In the genomic region with DNA sequence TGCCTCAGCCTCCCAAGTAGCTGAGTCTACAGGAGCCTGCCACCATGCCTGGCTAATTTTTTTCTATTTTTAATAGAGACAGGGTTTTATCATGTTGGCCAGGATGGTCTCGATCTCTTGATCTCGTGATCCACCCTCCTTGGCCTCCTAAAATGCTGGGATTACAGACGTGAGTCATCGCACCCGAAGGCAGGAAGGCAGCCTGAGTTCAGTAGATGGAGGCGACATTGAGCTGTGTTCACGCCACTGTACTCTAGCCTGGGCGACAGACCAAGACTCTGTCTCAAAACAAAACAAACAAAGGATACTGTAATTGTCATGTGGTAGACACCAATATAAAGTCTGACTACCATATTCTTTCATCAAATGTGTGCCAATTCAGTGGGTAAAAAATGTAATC, we compare ENCODE assay signal across 20 cellular contexts.
"Had no signal": no experiment of that assay in that cellular context is flagged by ENCODE, and none has a peak within 500 bp of the region (broad histone marks: within the 10 kb centered on the region; RNA-seq: fewer than 3 reads in every experiment).

No MANE protein-coding gene starts in this region.

- ATAC-seq: gastroesophageal sphincter; left cardiac atrium; right lobe of liver; stimulated activated effector memory CD8-positive, alpha-beta T cell treated with anti-CD3 and anti-CD28 coated beads, Interleukin-12 subunit alpha, Interleukin-12 subunit beta, amount 100 ng/mL, for 72 hours; stimulated activated naive CD8-positive, alpha-beta T cell treated with anti-CD3 and anti-CD28 coated beads, Interleukin-15, amount 100 ng/mL, for 72 hours had no signal

- H3K36me3 ChIP-seq: colonic mucosa, esophagus squamous epithelium, gastroesophageal sphincter, right lobe of liver, suprapubic skin, transverse colon, uterus had no signal

- H3K4me3 ChIP-seq: colonic mucosa, esophagus squamous epithelium, gastroesophageal sphincter, right lobe of liver, skin epidermis, suprapubic skin, transverse colon, uterus had no signal

- H3K27ac ChIP-seq: colonic mucosa, esophagus squamous epithelium, gastroesophageal sphincter, right lobe of liver, skin epidermis, suprapubic skin, transverse colon, uterus had no signal

- H3K4me1 ChIP-seq: colonic mucosa, esophagus squamous epithelium, gastroesophageal sphincter, right lobe of liver, suprapubic skin, transverse colon, uterus had no signal

- DNase-seq: activated CD8-positive, alpha-beta memory T cell treated with anti-CD3 and anti-CD28 coated beads, Interleukin-2, amount 50 U/mL, for 4 hours; activated naive CD4-positive, alpha-beta T cell treated with Interleukin-2 at 50 U/mL for 16 hours; activated naive CD8-positive, alpha-beta T cell treated with anti-CD3 and anti-CD28 coated beads for 36 hours; activated T-cell treated with anti-CD3 and anti-CD28 coated beads, Interleukin-2, amount 50 U/mL, for 24 hours; colonic mucosa; esophagus squamous epithelium; head of caudate nucleus; hypothalamus; left cardiac atrium; naive B cell; occipital lobe; right lobe of liver; stimulated activated CD4-positive, alpha-beta T cell treated with anti-CD3 and anti-CD28 coated beads, Interleukin-2, amount 100 ng/mL, for 24 hours; stimulated activated naive CD8-positive, alpha-beta T cell treated with anti-CD3 and anti-CD28 coated beads, Interleukin-15, amount 100 ng/mL, for 72 hours; transverse colon; uterus had no signal

- H3K9me3 ChIP-seq: colonic mucosa, esophagus squamous epithelium, gastroesophageal sphincter, right lobe of liver, suprapubic skin, transverse colon had no signal

- H3K27me3 ChIP-seq: colonic mucosa, esophagus squamous epithelium, gastroesophageal sphincter, right lobe of liver, suprapubic skin, transverse colon, uterus had no signal
